ENCODE assay signal across 1 cellular context in the genomic region with DNA sequence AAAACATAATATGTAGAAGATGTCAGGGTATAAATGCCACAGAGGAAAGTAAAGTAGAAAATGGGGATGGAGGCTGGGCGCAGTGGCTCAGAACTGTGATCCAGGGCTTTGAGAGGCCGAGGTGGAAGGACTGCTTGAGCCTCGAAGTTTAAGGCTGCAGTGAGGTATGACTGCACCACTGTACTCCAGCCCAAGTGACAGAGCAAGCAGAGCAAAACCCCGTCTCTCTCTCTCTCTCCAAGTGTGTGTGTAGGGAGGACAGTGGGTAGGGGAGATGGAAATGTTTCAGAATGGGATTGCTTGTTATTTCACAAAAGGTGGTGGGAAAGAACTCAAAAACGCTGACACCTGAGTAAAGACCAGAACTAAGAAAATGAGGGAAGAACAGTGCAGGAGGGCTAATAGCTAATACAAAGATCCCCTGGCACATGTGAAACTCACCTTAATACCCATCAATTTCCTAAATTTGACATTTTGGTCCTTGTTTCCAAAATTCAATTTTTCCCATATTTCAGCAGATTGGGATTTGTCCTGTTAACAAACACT.
TF ChIP-seq lines count a peak whose summit lies in the region.

No MANE protein-coding gene starts in this region.

TF ChIP-seq in K562, 482 proteins besides CTCF, POLR2A, EP300 and RAD21:
- TF ChIP-seq MCM2 (IDR thresholded peaks at IDR 0.05; ENCODE audit: low read depth) (no peak), C11orf30 (IDR thresholded peaks at IDR 0.05; ENCODE audit: low read depth) (0 out of 2 replicates have a peak, but pooled peaks have one; percentile 34), MAFG (tag; conservative IDR thresholded peaks at IDR 0.05) (0 out of 2 replicates have a peak, but pooled peaks have one; percentile 5), ZNF316 (IDR thresholded peaks at IDR 0.05) (peak; percentile 68)
